In genomic region chr1:82896036-82896435, GRCh38 we compare ENCODE assay signal across 29 cellular contexts.
"Had no signal": no experiment of that assay in that cellular context is flagged by ENCODE, and none has a peak within 500 bp of the region (broad histone marks: within the 10 kb centered on the region; RNA-seq: fewer than 3 reads in every experiment).

No MANE protein-coding gene starts in this region.

- DNase-seq: activated B cell treated with CpG ODN at 0.5 μM for 24 hours; activated CD4-positive, alpha-beta memory T cell treated with anti-CD3 and anti-CD28 coated beads for 36 hours; activated CD4-positive, alpha-beta T cell treated with anti-CD3 and anti-CD28 coated beads for 4 hours; activated CD4-positive, alpha-beta T cell treated with anti-CD3 and anti-CD28 coated beads, Interleukin-2, amount 10 ng/mL, durations not matched to agents 24 days and 14 days; activated CD4-positive, alpha-beta T cell treated with anti-CD3 and anti-CD28 coated beads, Interleukin-2, amount 50 U/mL, for 1 hour; activated CD4-positive, alpha-beta T cell treated with anti-CD3 and anti-CD28 coated beads, Interleukin-2, amount 50 U/mL, for 4 hours; activated CD4-positive, CD25-positive, alpha-beta regulatory T cell treated with anti-CD3 and anti-CD28 coated beads, Interleukin-2, amount 50 U/mL, for 72 hours; activated CD8-positive, alpha-beta memory T cell treated with anti-CD3 and anti-CD28 coated beads, Interleukin-2, amount 50 U/mL, for 4 hours; activated CD8-positive, alpha-beta T cell treated with anti-CD3 and anti-CD28 coated beads for 36 hours; activated effector memory CD4-positive, alpha-beta T cell treated with anti-CD3 and anti-CD28 coated beads, Interleukin-2, amount 50 U/mL, for 16 hours; activated gamma-delta T cell treated with Interleukin-2 at 50 U/mL for 16 hours; activated naive CD4-positive, alpha-beta T cell; activated naive CD4-positive, alpha-beta T cell treated with anti-CD3 and anti-CD28 coated beads for 36 hours; activated naive CD4-positive, alpha-beta T cell treated with anti-CD3 and anti-CD28 coated beads, Interleukin-2, amount 50 U/mL, for 16 hours; activated naive CD8-positive, alpha-beta T cell treated with anti-CD3 and anti-CD28 coated beads for 36 hours; activated T-cell treated with anti-CD3 and anti-CD28 coated beads for 4 hours; activated T-cell treated with anti-CD3 and anti-CD28 coated beads, Interleukin-2, amount 50 U/mL, for 1 hour; activated T-cell treated with anti-CD3 and anti-CD28 coated beads, Interleukin-2, amount 50 U/mL, for 4 hours; activated T-cell treated with anti-CD3 and anti-CD28 coated beads, Interleukin-2, amount 50 U/mL, for 72 hours; adrenal gland; amniotic stem cell; aorta; body of pancreas; brain microvascular endothelial cell; central memory CD4-positive, alpha-beta T cell; T-helper 1 cell; T-helper 2 cell; T-helper 9 cell had no signal

- H3K4me3 ChIP-seq: adrenal gland, body of pancreas, breast epithelium had no signal
